In genomic region chr2:113117594-113118262, GRCh38 we compare ENCODE assay signal across 10 cellular contexts. TPM values are rescaled to one million over a fixed set of nuclear protein-coding genes. Genes with fewer than 3 reads are reported as not detected.
DNase-seq lines count a peak whose midpoint lies in the region; ATAC-seq and TF ChIP-seq lines count a peak whose summit lies in the region.
"Had no signal": no experiment of that assay in that cellular context is flagged by ENCODE, and none has a peak within 500 bp of the region (broad histone marks: within the 10 kb centered on the region; RNA-seq: fewer than 3 reads in every experiment).

No MANE protein-coding gene starts in this region.

- H3K27me3 ChIP-seq in esophagus squamous epithelium (no peaks in the 10 kb centered on the region), H7 (ENCODE audit: control insufficient read depth, insufficient read depth, low read length) (peaks cover 2% of the 10 kb centered on the region; the same call in 1 of the 2 replicates)
- no peaks in the 10 kb centered on the region for H3K27me3 ChIP-seq in CD4-positive, alpha-beta memory T cell (ENCODE audit: insufficient read depth, low read length)

- peak overlapping the region in 1 of 7 donors; percentile 31 for H3K27ac Mint-ChIP-seq in CD4-positive, alpha-beta memory T cell

- H3K9me3 ChIP-seq in esophagus squamous epithelium = no peaks in the 10 kb centered on the region
- no peaks in the 10 kb centered on the region for H3K9me3 ChIP-seq in CD4-positive, alpha-beta memory T cell (ENCODE audit: control insufficient read depth in 1 of 2, low read length in 2 of 2)

- H3K4me1 ChIP-seq in esophagus squamous epithelium = peaks cover 12 to 94% (median 34%) of the 10 kb centered on the region in 3 donors
- peaks cover 22% of the 10 kb centered on the region for H3K4me1 ChIP-seq in CD4-positive, alpha-beta memory T cell (ENCODE audit: insufficient read depth, low read length)

- no peaks in the 10 kb centered on the region for H3K27me3 Mint-ChIP-seq in CD4-positive, alpha-beta memory T cell

- H3K36me3 Mint-ChIP-seq in CD4-positive, alpha-beta memory T cell = no peaks in the 10 kb centered on the region
- H3K36me3 Mint-ChIP-seq: naive thymus-derived CD8-positive, alpha-beta T cell had no signal

- WGBS in esophagus squamous epithelium, 2 donors = 38 to 56% methylated on average over 2 to 7 of the region's 9 CpGs

- ATAC-seq in sciatic nerve = peak; percentile 45
- no peak for ATAC-seq in HG03159 (IDR thresholded peaks at IDR 0.05; ENCODE audit: unreplicated experiment)
- ATAC-seq: naive thymus-derived CD8-positive, alpha-beta T cell had no signal

- H3K4me3 ChIP-seq in esophagus squamous epithelium = peak overlapping the region; percentile 47 to 64 (median 55)
- H3K4me3 ChIP-seq in CD4-positive, alpha-beta memory T cell (ENCODE audit: low read length in 2 of 2) = no peak overlapping the region
- H3K4me3 ChIP-seq in H7 (ENCODE audit: insufficient read depth, low read depth, low read length) = no peak overlapping the region

- intact Hi-C loops in esophagus squamous epithelium (cut with DNase I) = no loop called here
- intact Hi-C loops in sciatic nerve (cut with DNase I) = no loop called here
- intact Hi-C loops in CD4-positive, alpha-beta memory T cell (cut with micrococcal nuclease) = no loop called here

- TF ChIP-seq CTCF in RWPE1 (conservative IDR thresholded peaks at IDR 0.05; ENCODE audit: low read depth) (no peak), esophagus squamous epithelium (IDR thresholded peaks at IDR 0.05) (no peak)

- TF ChIP-seq POLR2A in esophagus squamous epithelium (IDR thresholded peaks at IDR 0.05) = peak in 2 of 4 donors; percentile 66 to 74

- CTCF ChIA-PET in RWPE1 (lab: Yijun Ruan, JAX) = interaction anchor here (1.0 kb wide), 1 partner anchor 81 kb away, joined by 3 read pairs; no protein-coding TSS in a partner anchor
- CTCF ChIA-PET in CD4-positive, alpha-beta memory T cell (lab: Charles Lee; ENCODE audit: partially characterized antibody) = interaction anchor here (1.5 to 1.6 kb wide), 2 partner anchors 20 to 158 kb away, joined by 3 to 4 read pairs; no protein-coding TSS in a partner anchor

- H3K27ac ChIP-seq in RWPE1 (peak overlapping the region; percentile 71), esophagus squamous epithelium (peak overlapping the region; percentile 91 to 98 (median 95))
- no peak overlapping the region for H3K27ac ChIP-seq in CD4-positive, alpha-beta memory T cell (ENCODE audit: low read depth, low read length)

- no peak overlapping the region for H3K4me3 Mint-ChIP-seq in CD4-positive, alpha-beta memory T cell
- H3K4me3 Mint-ChIP-seq: naive thymus-derived CD8-positive, alpha-beta T cell had no signal

- H3K36me3 ChIP-seq in esophagus squamous epithelium (no peaks in the 10 kb centered on the region), H7 (replicated peaks; ENCODE audit: control insufficient read depth, insufficient read depth, low read length) (no peaks in the 10 kb centered on the region)
- H3K36me3 ChIP-seq in CD4-positive, alpha-beta memory T cell (ENCODE audit: insufficient read depth, low read length) = no peaks in the 10 kb centered on the region

- DNase-seq in ELF-1 (ENCODE audit: low read depth, low spot score) = peak; percentile 18
- DNase-seq in RWPE1 (ENCODE audit: low spot score) = peak; percentile 82
- peak; percentile 7 for DNase-seq in esophagus squamous epithelium (lab: John Stamatoyannopoulos, UW)
- DNase-seq in sciatic nerve (ENCODE audit: low spot score) = no peak
- no peak for DNase-seq in CD4-positive, alpha-beta memory T cell
- no peak for DNase-seq in DMS 273 (lab: John Stamatoyannopoulos, UW; ENCODE audit: unreplicated experiment)
- DNase-seq in H7 = no peak
- DNase-seq: cerebellar nuclear complex; naive thymus-derived CD8-positive, alpha-beta T cell had no signal

- POLR2A ChIA-PET in RWPE1 (lab: Yijun Ruan, JAX; ENCODE audit: low non-redundant PET) = no interaction called here
- POLR2A ChIA-PET in CD4-positive, alpha-beta memory T cell (lab: Charles Lee; ENCODE audit: partially characterized antibody) = no interaction called here

- no peaks in the 10 kb centered on the region for H3K9me3 Mint-ChIP-seq in CD4-positive, alpha-beta memory T cell
- H3K9me3 Mint-ChIP-seq: naive thymus-derived CD8-positive, alpha-beta T cell had no signal

- H3K4me1 Mint-ChIP-seq in CD4-positive, alpha-beta memory T cell = peaks cover 0 to 9% (median 4%) of the 10 kb centered on the region in 4 donors

RNA-seq across cellular contexts. Expression of gene IL1RN, which starts 9.7 kb away (rescaled TPM):
- 1,000 to 10,000 TPM in 2 of 4 donors, 100 to 1,000 TPM in 2; 594 to 1,539 (median 978) TPM for total RNA-seq in esophagus squamous epithelium
- total RNA-seq in sciatic nerve = 15.0 TPM
- 1 to 10 TPM; 2.4 TPM for total RNA-seq in CD4-positive, alpha-beta memory T cell
- polyA plus RNA-seq in CD4-positive, alpha-beta memory T cell = not detected
- not detected in 2 replicates for total RNA-seq in H7 (2014; rRNA removed; shearing (Covaris generic))
- polyA plus RNA-seq: naive thymus-derived CD8-positive, alpha-beta T cell had no signal

RNA-seq across cellular contexts. Expression of gene IL1F10, which starts 50.0 kb away (rescaled TPM):
- total RNA-seq in esophagus squamous epithelium (under 1 TPM in 1 of 4 donors, not detected in 3; 0.53 TPM), sciatic nerve (not detected)
- total RNA-seq in CD4-positive, alpha-beta memory T cell = not detected
- polyA plus RNA-seq in CD4-positive, alpha-beta memory T cell = not detected
- total RNA-seq in H7 (2014; rRNA removed; shearing (Covaris generic)) = not detected in 2 replicates
- total RNA-seq: naive thymus-derived CD8-positive, alpha-beta T cell had no signal
- polyA plus RNA-seq: naive thymus-derived CD8-positive, alpha-beta T cell had no signal

RNA-seq across cellular contexts. Expression of gene PSD4, which starts 56.0 kb away (rescaled TPM):
- total RNA-seq in esophagus squamous epithelium (10 to 100 TPM; 25.1 to 62.5 (median 50.2) TPM), sciatic nerve (20.3 TPM)
- total RNA-seq in CD4-positive, alpha-beta memory T cell = 100 to 1,000 TPM in 1 of 2 experiments, 10 to 100 TPM in 1; 100.0 to 101 TPM
- 10 to 100 TPM; 11.9 to 32.8 TPM for polyA plus RNA-seq in CD4-positive, alpha-beta memory T cell
- 1.5 and 1.9 TPM in 2 replicates for total RNA-seq in H7 (2014; rRNA removed; shearing (Covaris generic))

RNA-seq across cellular contexts. Expression of gene IL36RN, which starts 58.7 kb away (rescaled TPM):
- total RNA-seq in esophagus squamous epithelium = 10 to 100 TPM in 3 of 4 donors, 1 to 10 TPM in 1; 5.0 to 90.7 (median 28.9) TPM
- not detected for total RNA-seq in sciatic nerve
- total RNA-seq in CD4-positive, alpha-beta memory T cell = not detected
- not detected for polyA plus RNA-seq in CD4-positive, alpha-beta memory T cell
- not detected in 2 replicates for total RNA-seq in H7 (2014; rRNA removed; shearing (Covaris generic))
- total RNA-seq: naive thymus-derived CD8-positive, alpha-beta T cell had no signal
- polyA plus RNA-seq: naive thymus-derived CD8-positive, alpha-beta T cell had no signal

Comparison
In these comparisons a context has a peak if more than half of its experiments do, and no peak if none do; other contexts are left out.
1. DNase-seq: peak in ELF-1 (single experiment), RWPE1 (single experiment) and esophagus squamous epithelium (single experiment); none in sciatic nerve (single experiment), CD4-positive, alpha-beta memory T cell (0 of 5), DMS 273 (single experiment) and H7 (single experiment).
2. H3K4me3 ChIP-seq: peak in esophagus squamous epithelium (4 of 4); none in CD4-positive, alpha-beta memory T cell (0 of 2) and H7 (single experiment).
3. RNA of gene IL1RN, which starts 9.7 kb away (total RNA-seq): 594 to 1,539 TPM in esophagus squamous epithelium; 15.0 TPM in sciatic nerve (single experiment), 2.4 TPM in CD4-positive, alpha-beta memory T cell and not detected in H7; every median in the first group is over 10 times any median in the second.